Comparison of ENCODE assay signal across 9 cellular contexts in genomic region chr5:138033916-138034315, GRCh38. TPM values are rescaled to one million over a fixed set of nuclear protein-coding genes. Genes with fewer than 3 reads are reported as not detected.
DNase-seq lines count a peak whose midpoint lies in the region; ATAC-seq and TF ChIP-seq lines count a peak whose summit lies in the region.
"Had no signal": no experiment of that assay in that cellular context is flagged by ENCODE, and none has a peak within 500 bp of the region (broad histone marks: within the 10 kb centered on the region; RNA-seq: fewer than 3 reads in every experiment).

No MANE protein-coding gene starts in this region.

- peaks cover 27 to 32% of the 10 kb centered on the region in 2 donors for H3K4me1 ChIP-seq in duodenal mucosa (ENCODE audit: control insufficient read depth in 1 of 2, insufficient read depth in 2 of 2, low read length in 2 of 2)
- H3K4me1 ChIP-seq in neutrophil (ENCODE audit: control insufficient read depth in 1 of 2, insufficient read depth in 1 of 2, low read depth in 1 of 2, low read length in 1 of 2): peaks cover 47 to 51% of the 10 kb centered on the region in 2 experiments

- H3K4me3 Mint-ChIP-seq in CD4-positive, alpha-beta T cell: peak overlapping the region; percentile 100

- intact Hi-C loops in CD4-positive, alpha-beta T cell (cut with DNase I, micrococcal nuclease): loop anchor here (2.0 to 10.0 kb wide), 6 partner anchors 145 to 1161 kb away; partner anchors contain the start of genes BRD8 (in 1 of the 2), CDC23 (in 1 of the 2), CDC25C (in 1 of the 2) and HNRNPA0 (in 1 of the 2)

- H3K27ac Mint-ChIP-seq in CD4-positive, alpha-beta T cell: peak overlapping the region; percentile 96

- H3K4me1 Mint-ChIP-seq in CD4-positive, alpha-beta T cell (ENCODE audit: low read depth): peaks cover 54% of the 10 kb centered on the region

- H3K27ac ChIP-seq in CD4-positive, alpha-beta T cell (ENCODE audit: low read depth, low read length): peak overlapping the region; percentile 98
- H3K27ac ChIP-seq in duodenal mucosa (ENCODE audit: low read depth, low read length) (no peak overlapping the region), neutrophil (peak overlapping the region; percentile 96)

- no peaks in the 10 kb centered on the region for H3K9me3 Mint-ChIP-seq in CD4-positive, alpha-beta T cell

- peaks cover 23% of the 10 kb centered on the region for H3K36me3 Mint-ChIP-seq in CD4-positive, alpha-beta T cell (ENCODE audit: low read depth)

- H3K4me3 ChIP-seq in duodenal mucosa (ENCODE audit: low read depth in 1 of 2, low read length in 2 of 2) (peak overlapping the region in 1 of 2 donors; percentile 95), neutrophil (ENCODE audit: low read depth in 1 of 2, low read length in 1 of 2) (peak overlapping the region in 1 of 2 experiments; percentile 93)

- CTCF ChIA-PET in CD4-positive, alpha-beta T cell (lab: Charles Lee): no interaction called here

- H3K9me3 ChIP-seq in CD4-positive, alpha-beta T cell (ENCODE audit: control insufficient read depth, low read length): no peaks in the 10 kb centered on the region
- H3K9me3 ChIP-seq in duodenal mucosa (ENCODE audit: control insufficient read depth in 1 of 2, low read length in 2 of 2) (no peaks in the 10 kb centered on the region), neutrophil (no peaks in the 10 kb centered on the region)

- H3K27me3 Mint-ChIP-seq in CD4-positive, alpha-beta T cell: no peaks in the 10 kb centered on the region

- no peaks in the 10 kb centered on the region for H3K36me3 ChIP-seq in duodenal mucosa (ENCODE audit: control insufficient read depth in 1 of 2, insufficient read depth in 2 of 2, low read length in 2 of 2)
- H3K36me3 ChIP-seq in neutrophil: no peaks in the 10 kb centered on the region

- no peak for TF ChIP-seq CTCF in CD4-positive, alpha-beta T cell (IDR thresholded peaks at IDR 0.05)
- TF ChIP-seq CTCF in neutrophil (IDR thresholded peaks at IDR 0.05) (no peak), GM13977 (IDR thresholded peaks at IDR 0.05; ENCODE audit: extremely low read depth, insufficient read depth, missing control alignments) (no peak)

- in situ Hi-C loops in GM13977 (cut with MboI; ENCODE audit: low pct_unique_long_range_greater_than_20kb, low sequenced_read_pairs, unreplicated experiment): loop anchor here (5.0 kb wide), 1 partner anchor 33 kb away; no protein-coding TSS in a partner anchor

- POLR2A ChIA-PET in CD4-positive, alpha-beta T cell (lab: Charles Lee): interaction anchor here (0.6 to 1.5 kb wide), 5 partner anchors 35 to 542 kb away, joined by 3 to 5 read pairs (median 3); partner anchors contain the start of genes FAM53C and HNRNPA0

- H3K9ac ChIP-seq in duodenal mucosa (ENCODE audit: low read depth in 1 of 2, low read length in 2 of 2): peak overlapping the region; percentile 95 to 96

- ATAC-seq in CD4-positive, alpha-beta T cell (ENCODE audit: poor library complexity): no peak
- no peak for ATAC-seq in HG02981 (IDR thresholded peaks at IDR 0.05; ENCODE audit: unreplicated experiment)

- no peaks in the 10 kb centered on the region for H3K27me3 ChIP-seq in CD4-positive, alpha-beta T cell (ENCODE audit: control insufficient read depth, insufficient read depth, low read length)
- H3K27me3 ChIP-seq in duodenal mucosa (ENCODE audit: control insufficient read depth in 1 of 2, insufficient read depth in 2 of 2, low read length in 2 of 2) (no peaks in the 10 kb centered on the region), neutrophil (no peaks in the 10 kb centered on the region)

- DNase-seq in CD4-positive, alpha-beta T cell: no peak
- DNase-seq in M059J (ENCODE audit: low read depth): peak; percentile 58
- no peak for DNase-seq in occipital lobe (lab: John Stamatoyannopoulos, UW)
- no peak for DNase-seq in GM13977 (ENCODE audit: low spot score)
- DNase-seq in GM19240 (ENCODE audit: insufficient read length, low spot score): no peak
- DNase-seq: activated CD4-positive, alpha-beta T cell treated with anti-CD3 and anti-CD28 coated beads, Interleukin-2, amount 50 U/mL, for 4 hours had no signal

RNA-seq across cellular contexts. Expression of gene FAM13B, which starts 1.0 kb away (rescaled TPM):
- 10 to 100 TPM; 33.1 to 36.7 TPM for total RNA-seq in CD4-positive, alpha-beta T cell
- total RNA-seq in M059J (2014; rRNA removed; shearing (Covaris generic)): 9.0 and 13.0 TPM in 2 replicates
- 90.6 TPM for total RNA-seq in occipital lobe

RNA-seq across cellular contexts. Expression of gene WNT8A, which starts 49.9 kb away (rescaled TPM):
- not detected for total RNA-seq in CD4-positive, alpha-beta T cell
- 0.12 and 0.54 TPM in 2 replicates for total RNA-seq in M059J (2014; rRNA removed; shearing (Covaris generic))
- not detected for total RNA-seq in occipital lobe
